ENCODE assay signal across 11 cellular contexts in genomic region chr1:178267646-178268094, GRCh38.
DNase-seq lines count a peak whose midpoint lies in the region; ATAC-seq, FAIRE-seq and TF ChIP-seq lines count a peak whose summit lies in the region.
"Had no signal": no experiment of that assay in that cellular context is flagged by ENCODE, and none has a peak within 500 bp of the region (broad histone marks: within the 10 kb centered on the region; RNA-seq: fewer than 3 reads in every experiment).

No MANE protein-coding gene starts in this region.

- H3K4me1 ChIP-seq in endothelial cell of umbilical vein (ENCODE audit: control insufficient read depth, extremely low read depth, insufficient read depth, low read length) (peaks cover 22% of the 10 kb centered on the region), kidney (ENCODE audit: control insufficient read depth in 1 of 2, insufficient read depth in 1 of 2, low read depth in 1 of 2, low read length in 2 of 2) (peaks cover 3 to 7% of the 10 kb centered on the region in 2 donors)

- no peak for TF ChIP-seq POLR2A in endothelial cell of umbilical vein (IDR thresholded peaks at IDR 0.05; ENCODE audit: low read depth, low read length)

- DNase-seq in D721Med (ENCODE audit: insufficient read length, low spot score) (no peak), M059J (ENCODE audit: low read depth) (peak; percentile 78), endothelial cell of umbilical vein (ENCODE audit: low read depth, low spot score) (peak; percentile 76), myocyte (ENCODE audit: low read depth) (peak; percentile 17), kidney (no peak), NCI-H446 (lab: John Stamatoyannopoulos, UW) (no peak), HUDEP-2 (lab: John Stamatoyannopoulos, UW; ENCODE audit: unreplicated experiment in 76 of 76) (no peak)
- DNase-seq: activated T-cell treated with anti-CD3 and anti-CD28 coated beads for 4 hours, aorta, NCI-H187 treated with DMSO at 0.1 percent for 48 hours had no signal

- FAIRE-seq in D721Med (lab: Jason Lieb, UNC) (peak; percentile 25), endothelial cell of umbilical vein (lab: Jason Lieb, UNC) (peak; percentile 38), kidney (lab: Jason Lieb, UNC) (no peak)

- no peaks in the 10 kb centered on the region for H3K27me3 ChIP-seq in endothelial cell of umbilical vein (ENCODE audit: control insufficient read depth in 2 of 2, insufficient read depth in 2 of 2, low read length in 2 of 2)

- CTCF ChIA-PET in endothelial cell of umbilical vein (lab: Charles Lee), result interaction anchor here (1.0 to 1.9 kb wide), 4 partner anchors 13 to 236 kb away, joined by 3 to 10 read pairs (median 8); no protein-coding TSS in a partner anchor

- no peaks in the 10 kb centered on the region for H3K79me2 ChIP-seq in endothelial cell of umbilical vein (ENCODE audit: control insufficient read depth, insufficient read depth, low read length)

- peak overlapping the region; percentile 12 for H3K9ac ChIP-seq in endothelial cell of umbilical vein (replicated peaks; ENCODE audit: extremely low read depth, insufficient read depth, low read length)
- no peak overlapping the region for H3K9ac ChIP-seq in kidney (ENCODE audit: low read length in 2 of 2)

- H3K9me3 ChIP-seq in endothelial cell of umbilical vein (replicated peaks; ENCODE audit: control insufficient read depth, insufficient read depth, low read length) (no peaks in the 10 kb centered on the region), kidney (ENCODE audit: control insufficient read depth in 1 of 2, low read length in 2 of 2) (no peaks in the 10 kb centered on the region)

- POLR2A ChIA-PET in endothelial cell of umbilical vein (lab: Charles Lee), result no interaction called here

- peak overlapping the region; percentile 4 for H2AFZ ChIP-seq in endothelial cell of umbilical vein (ENCODE audit: low read depth, low read length)

- ATAC-seq in GM21367 (IDR thresholded peaks at IDR 0.05; ENCODE audit: unreplicated experiment), result no peak

- intact Hi-C loops in endothelial cell of umbilical vein (cut with micrococcal nuclease) (loop anchor here (2.0 kb wide), 1 partner anchor 75 kb away; no protein-coding TSS in a partner anchor), kidney (cut with DNase I) (no loop called here)

- dilution Hi-C loops in endothelial cell of umbilical vein (cut with MboI; ENCODE audit: extremely low pct_ligation_motif_present, low sequenced_read_pairs), result no loop called here

- H3K4me3 ChIP-seq in endothelial cell of umbilical vein (replicated peaks in 1 of 3; ENCODE audit: insufficient read depth in 1 of 3, low read depth in 1 of 3, low read length in 3 of 3) (peak overlapping the region in 1 of 3 experiments; percentile 7), kidney (ENCODE audit: low read length in 2 of 2) (no peak overlapping the region)

- peak overlapping the region; percentile 64 for H3K27ac ChIP-seq in endothelial cell of umbilical vein (ENCODE audit: insufficient read depth, low read depth, low read length)
- H3K27ac ChIP-seq in kidney (ENCODE audit: low read depth in 2 of 2, low read length in 2 of 2), result no peak overlapping the region

- TF ChIP-seq CTCF in D721Med (IDR thresholded peaks at IDR 0.05; ENCODE audit: insufficient read depth, missing control alignments) (no peak), endothelial cell of umbilical vein (IDR thresholded peaks at IDR 0.05; ENCODE audit: extremely low read depth in 1 of 2, insufficient read depth in 1 of 2, low read depth in 1 of 2, low read length in 2 of 2) (no peak), kidney (IDR thresholded peaks at IDR 0.05; ENCODE audit: borderline replicate concordance, extremely low read depth, insufficient read depth) (no peak)

- H3K4me2 ChIP-seq in endothelial cell of umbilical vein (ENCODE audit: insufficient read depth, low read length), result peak overlapping the region; percentile 28

- no TSS peak for BruUV-seq in endothelial cell of umbilical vein (replicated peaks; lab: Mats Ljungman, UMichigan)

- H3K9me1 ChIP-seq in endothelial cell of umbilical vein (replicated peaks; ENCODE audit: control insufficient read depth, extremely low read depth, insufficient read depth, low read length), result no peaks in the 10 kb centered on the region

- no peaks in the 10 kb centered on the region for H4K20me1 ChIP-seq in endothelial cell of umbilical vein (replicated peaks; ENCODE audit: control insufficient read depth, extremely low read depth, insufficient read depth, low read length)

- no peaks in the 10 kb centered on the region for H3K36me3 ChIP-seq in endothelial cell of umbilical vein (ENCODE audit: control insufficient read depth in 2 of 2, extremely low read depth in 1 of 2, insufficient read depth in 2 of 2, low read length in 2 of 2)
- no peaks in the 10 kb centered on the region for H3K36me3 ChIP-seq in kidney (ENCODE audit: control insufficient read depth in 1 of 2, insufficient read depth in 2 of 2, low read length in 2 of 2)

TF ChIP-seq in endothelial cell of umbilical vein, 7 proteins besides CTCF, POLR2A, EP300 and RAD21:
- no peak for TF ChIP-seq EZH2 (IDR thresholded peaks at IDR 0.05; ENCODE audit: borderline replicate concordance, low read depth, low read length, severe bottlenecking)
- no peak for TF ChIP-seq POLR2AphosphoS5 (IDR thresholded peaks at IDR 0.05; ENCODE audit: insufficient read depth, low read depth, low read length)
- peak; percentile 32 for TF ChIP-seq FOS (IDR thresholded peaks at IDR 0.05; ENCODE audit: borderline replicate concordance, insufficient read depth, low read length)
- TF ChIP-seq JUN (IDR thresholded peaks at IDR 0.05; ENCODE audit: borderline replicate concordance, insufficient read depth, insufficient read length, low read depth), result peak; percentile 67
- TF ChIP-seq GATA2 (IDR thresholded peaks at IDR 0.05; ENCODE audit: insufficient read depth, insufficient read length, low read depth, low read length), result no peak
- TF ChIP-seq MAX (IDR thresholded peaks at IDR 0.05; ENCODE audit: insufficient read depth, insufficient read length), result no peak
- TF ChIP-seq MYC (IDR thresholded peaks at IDR 0.05; ENCODE audit: low read depth, low read length), result no peak

Comparison
In these comparisons a context has a peak if more than half of its experiments do, and no peak if none do; other contexts are left out.
1. DNase-seq: peak in M059J (single experiment), endothelial cell of umbilical vein (single experiment) and myocyte (single experiment); none in D721Med (single experiment), kidney (single experiment), NCI-H446 (0 of 2) and HUDEP-2 (0 of 76).